ENCODE assay signal across 2 cellular contexts in the genomic region with DNA sequence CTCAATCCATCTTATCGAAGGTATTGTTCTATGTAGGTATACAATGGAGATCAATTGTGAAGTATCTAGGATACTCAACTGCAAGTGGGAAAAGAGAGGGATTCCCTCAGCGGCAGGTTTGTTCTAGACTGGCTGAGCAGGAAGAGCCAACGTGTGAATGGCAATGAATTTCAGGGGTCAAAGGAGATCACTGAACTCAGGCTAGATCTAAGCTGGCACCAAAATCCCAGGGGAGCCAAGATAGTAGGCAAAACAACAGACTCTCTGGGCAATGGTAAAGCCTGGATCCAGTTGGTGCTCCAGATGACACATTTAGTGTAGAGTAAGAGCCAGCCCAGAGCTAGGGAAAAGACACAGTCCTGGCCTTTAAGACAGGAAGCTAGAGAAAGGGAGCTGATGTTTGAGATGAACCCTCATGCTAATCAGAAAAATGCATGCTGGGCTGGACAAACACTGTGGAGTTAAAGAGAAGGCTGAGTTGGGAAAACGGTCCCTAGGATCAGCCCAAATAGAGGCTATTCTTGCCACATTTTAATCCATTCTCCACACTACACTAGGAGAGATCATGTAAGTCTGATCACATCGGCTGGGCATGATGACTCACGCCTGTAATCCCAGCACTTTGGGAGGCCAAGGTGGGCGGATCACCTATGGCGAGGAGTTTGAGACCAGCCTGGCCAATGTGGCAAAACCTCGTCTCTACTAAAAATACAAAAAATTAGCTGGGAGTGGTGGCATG.
TF ChIP-seq lines count a peak whose summit lies in the region.

No MANE protein-coding gene starts in this region.

TF ChIP-seq in HEK293, 187 proteins besides CTCF, POLR2A, EP300 and RAD21 (continued from another document):
- no peak for TF ChIP-seq ZFP41 (tag by site-specific recombination; IDR thresholded peaks at IDR 0.05; ENCODE audit: borderline replicate concordance)
- no peak for TF ChIP-seq MYNN (tag by site-specific recombination; IDR thresholded peaks at IDR 0.05; ENCODE audit: borderline replicate concordance)
- no peak for TF ChIP-seq ZNF623 (tag by site-specific recombination; IDR thresholded peaks at IDR 0.05)
- TF ChIP-seq ZBTB8A (tag by site-specific recombination; IDR thresholded peaks at IDR 0.05), result no peak
- peak; percentile 42; the same call in 1 of the 2 replicates for TF ChIP-seq ZBTB17 (tag by site-specific recombination; IDR thresholded peaks at IDR 0.05)
- TF ChIP-seq ZNF600 (tag by site-specific recombination; IDR thresholded peaks at IDR 0.05), result no peak
- TF ChIP-seq ZNF10 (tag by site-specific recombination; IDR thresholded peaks at IDR 0.05), result no peak
- 0 out of 2 replicates have a peak, but pooled peaks have one; percentile 40 for TF ChIP-seq ZFHX2 (tag by site-specific recombination; conservative IDR thresholded peaks at IDR 0.05)
- TF ChIP-seq SP3 (tag by site-specific recombination; IDR thresholded peaks at IDR 0.05), result no peak
- TF ChIP-seq ZBTB7A (tag by site-specific recombination; IDR thresholded peaks at IDR 0.05; ENCODE audit: low read depth), result no peak
- no peak for TF ChIP-seq ZBTB20 (tag by site-specific recombination; IDR thresholded peaks at IDR 0.05)
- TF ChIP-seq, protein P1, sequence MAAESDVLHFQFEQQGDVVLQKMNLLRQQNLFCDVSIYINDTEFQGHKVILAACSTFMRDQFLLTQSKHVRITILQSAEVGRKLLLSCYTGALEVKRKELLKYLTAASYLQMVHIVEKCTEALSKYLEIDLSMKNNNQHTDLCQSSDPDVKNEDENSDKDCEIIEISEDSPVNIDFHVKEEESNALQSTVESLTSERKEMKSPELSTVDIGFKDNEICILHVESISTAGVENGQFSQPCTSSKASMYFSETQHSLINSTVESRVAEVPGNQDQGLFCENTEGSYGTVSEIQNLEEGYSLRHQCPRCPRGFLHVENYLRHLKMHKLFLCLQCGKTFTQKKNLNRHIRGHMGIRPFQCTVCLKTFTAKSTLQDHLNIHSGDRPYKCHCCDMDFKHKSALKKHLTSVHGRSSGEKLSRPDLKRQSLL (tag by site-specific recombination; IDR thresholded peaks at IDR 0.05), result no peak
- no peak for TF ChIP-seq ZSCAN4 (tag by site-specific recombination; IDR thresholded peaks at IDR 0.05)

TF ChIP-seq in H1, 55 proteins besides CTCF, POLR2A, EP300 and RAD21 (continued from another document):
- TF ChIP-seq, protein P2, sequence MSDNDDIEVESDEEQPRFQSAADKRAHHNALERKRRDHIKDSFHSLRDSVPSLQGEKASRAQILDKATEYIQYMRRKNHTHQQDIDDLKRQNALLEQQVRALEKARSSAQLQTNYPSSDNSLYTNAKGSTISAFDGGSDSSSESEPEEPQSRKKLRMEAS (IDR thresholded peaks at IDR 0.05), result no peak
- no peak for TF ChIP-seq RNF2 (IDR thresholded peaks at IDR 0.05; ENCODE audit: borderline replicate concordance, low read depth, low read length, missing control alignments, poor library complexity, severe bottlenecking)
- TF ChIP-seq GTF2F1 (IDR thresholded peaks at IDR 0.05; ENCODE audit: borderline replicate concordance, low read depth, low read length), result no peak
- no peak for TF ChIP-seq TAF1 (IDR thresholded peaks at IDR 0.05; ENCODE audit: low read depth, low read length)
- TF ChIP-seq BCL11A (IDR thresholded peaks at IDR 0.05; ENCODE audit: low read depth in 2 of 2, low read length in 2 of 2), result no peak
- TF ChIP-seq YY1 (IDR thresholded peaks at IDR 0.05; ENCODE audit: low read depth, low read length), result no peak
- TF ChIP-seq CTBP2 (IDR thresholded peaks at IDR 0.05; ENCODE audit: borderline replicate concordance, insufficient read depth, insufficient read length, low read length), result no peak
- TF ChIP-seq EGR1 (IDR thresholded peaks at IDR 0.05; ENCODE audit: borderline replicate concordance, low read depth, low read length), result no peak
- no peak for TF ChIP-seq RBBP5 (IDR thresholded peaks at IDR 0.05; ENCODE audit: borderline replicate concordance, low read depth, low read length)
- TF ChIP-seq POLR2AphosphoS5 (IDR thresholded peaks at IDR 0.05; ENCODE audit: low read depth, low read length), result no peak
- no peak for TF ChIP-seq CBX5 (IDR thresholded peaks at IDR 0.05; ENCODE audit: low read depth, low read length)
- no peak for TF ChIP-seq KDM5A (IDR thresholded peaks at IDR 0.05; ENCODE audit: low read length)
- TF ChIP-seq SUZ12 (IDR thresholded peaks at IDR 0.05; ENCODE audit: low read length), result no peak
